Comparison of ENCODE assay signal across 8 cellular contexts in genomic region chr4:100095729-100096595, GRCh38.
DNase-seq lines count a peak whose midpoint lies in the region; ATAC-seq, FAIRE-seq and TF ChIP-seq lines count a peak whose summit lies in the region.

No MANE protein-coding gene starts in this region.

- H3K4me3 ChIP-seq in endothelial cell of umbilical vein (replicated peaks in 1 of 3; ENCODE audit: insufficient read depth in 1 of 3, low read depth in 1 of 3, low read length in 3 of 3): no peak overlapping the region
- no peak overlapping the region for H3K4me3 ChIP-seq in naive thymus-derived CD4-positive, alpha-beta T cell (ENCODE audit: low read length)

- H3K9me1 ChIP-seq in endothelial cell of umbilical vein (replicated peaks; ENCODE audit: control insufficient read depth, extremely low read depth, insufficient read depth, low read length): no peaks in the 10 kb centered on the region

- CTCF ChIA-PET in CD4-positive, alpha-beta T cell (lab: Charles Lee): interaction anchor here (0.6 to 1.9 kb wide), 9 partner anchors 9 to 924 kb away, joined by 3 to 11 read pairs (median 4); partner anchors contain the start of genes H2AZ1 and TRMT10A
- CTCF ChIA-PET in endothelial cell of umbilical vein (lab: Charles Lee): interaction anchor here (0.8 to 1.3 kb wide), 5 partner anchors 11 to 332 kb away, joined by 3 to 5 read pairs (median 3); no protein-coding TSS in a partner anchor
- CTCF ChIA-PET in naive thymus-derived CD4-positive, alpha-beta T cell (lab: Charles Lee): interaction anchor here (0.7 to 2.1 kb wide), 3 partner anchors 287 to 1635 kb away, joined by 5 to 6 read pairs (median 5); no protein-coding TSS in a partner anchor

- no peak overlapping the region for H3K4me2 ChIP-seq in endothelial cell of umbilical vein (ENCODE audit: insufficient read depth, low read length)

- no peak overlapping the region for H3K27ac ChIP-seq in CD4-positive, alpha-beta T cell (ENCODE audit: low read depth, low read length)
- H3K27ac ChIP-seq in endothelial cell of umbilical vein (ENCODE audit: insufficient read depth, low read depth, low read length): no peak overlapping the region
- H3K27ac ChIP-seq in naive thymus-derived CD4-positive, alpha-beta T cell (ENCODE audit: low read depth, low read length): no peak overlapping the region

- H3K4me1 ChIP-seq in endothelial cell of umbilical vein (ENCODE audit: control insufficient read depth, extremely low read depth, insufficient read depth, low read length): peaks cover 3% of the 10 kb centered on the region
- peaks cover 0 to 18% of the 10 kb centered on the region in 2 donors for H3K4me1 ChIP-seq in naive thymus-derived CD4-positive, alpha-beta T cell (ENCODE audit: control insufficient read depth in 2 of 2, insufficient read depth in 2 of 2, low read length in 2 of 2)

- no peaks in the 10 kb centered on the region for H3K27me3 ChIP-seq in CD4-positive, alpha-beta T cell (ENCODE audit: control insufficient read depth, insufficient read depth, low read length)
- H3K27me3 ChIP-seq in endothelial cell of umbilical vein (ENCODE audit: control insufficient read depth in 2 of 2, insufficient read depth in 2 of 2, low read length in 2 of 2): no peaks in the 10 kb centered on the region
- no peaks in the 10 kb centered on the region for H3K27me3 ChIP-seq in naive thymus-derived CD4-positive, alpha-beta T cell (ENCODE audit: control insufficient read depth in 2 of 2, insufficient read depth in 2 of 2, low read length in 2 of 2)

- no peaks in the 10 kb centered on the region for H3K36me3 ChIP-seq in endothelial cell of umbilical vein (ENCODE audit: control insufficient read depth in 2 of 2, extremely low read depth in 1 of 2, insufficient read depth in 2 of 2, low read length in 2 of 2)
- H3K36me3 ChIP-seq in naive thymus-derived CD4-positive, alpha-beta T cell (ENCODE audit: control insufficient read depth in 2 of 3, insufficient read depth in 3 of 3, low read length in 3 of 3): no peaks in the 10 kb centered on the region

- no peaks in the 10 kb centered on the region for H3K9me3 Mint-ChIP-seq in CD4-positive, alpha-beta T cell
- H3K9me3 Mint-ChIP-seq in naive thymus-derived CD4-positive, alpha-beta T cell: no peaks in the 10 kb centered on the region
- H3K9me3 Mint-ChIP-seq in stimulated activated naive CD8-positive, alpha-beta T cell treated with anti-CD3 and anti-CD28 coated beads, Interleukin-15, amount 100 ng/mL, for 72 hours: peaks cover 0 to 6% of the 10 kb centered on the region in 2 donors

- peak; percentile 61 for ATAC-seq in CD4-positive, alpha-beta T cell (ENCODE audit: poor library complexity)
- ATAC-seq in HG03280 (IDR thresholded peaks at IDR 0.05; ENCODE audit: unreplicated experiment): peak; percentile 93
- ATAC-seq in naive thymus-derived CD4-positive, alpha-beta T cell: peak; percentile 57
- peak; percentile 84 for ATAC-seq in stimulated activated naive CD8-positive, alpha-beta T cell treated with anti-CD3 and anti-CD28 coated beads, Interleukin-15, amount 100 ng/mL, for 72 hours

- H3K36me3 Mint-ChIP-seq in CD4-positive, alpha-beta T cell (ENCODE audit: low read depth): no peaks in the 10 kb centered on the region
- peaks cover 0 to 9% (median 0%) of the 10 kb centered on the region in 5 donors for H3K36me3 Mint-ChIP-seq in naive thymus-derived CD4-positive, alpha-beta T cell

- H3K4me1 Mint-ChIP-seq in CD4-positive, alpha-beta T cell (ENCODE audit: low read depth): peaks cover 32% of the 10 kb centered on the region
- H3K4me1 Mint-ChIP-seq in naive thymus-derived CD4-positive, alpha-beta T cell: peaks cover 9 to 64% (median 20%) of the 10 kb centered on the region in 7 donors
- peaks cover 74% of the 10 kb centered on the region for H3K4me1 Mint-ChIP-seq in stimulated activated naive CD8-positive, alpha-beta T cell treated with anti-CD3 and anti-CD28 coated beads, Interleukin-15, amount 100 ng/mL, for 72 hours

- H3K79me2 ChIP-seq in endothelial cell of umbilical vein (ENCODE audit: control insufficient read depth, insufficient read depth, low read length): no peaks in the 10 kb centered on the region

- intact Hi-C loops in CD4-positive, alpha-beta T cell (cut with DNase I, micrococcal nuclease): loop anchor here in 1 of 2 experiments (10.0 kb wide), 3 partner anchors 141 to 531 kb away; partner anchors contain the start of genes H2AZ1, LAMTOR3 and TRMT10A
- intact Hi-C loops in endothelial cell of umbilical vein (cut with micrococcal nuclease): loop anchor here (10.0 kb wide), 2 partner anchors 419 to 1069 kb away; partner anchors contain the start of gene EMCN
- intact Hi-C loops in naive thymus-derived CD4-positive, alpha-beta T cell (cut with micrococcal nuclease): loop anchor here (5.0 to 10.0 kb wide), 11 partner anchors 71 to 1831 kb away; partner anchors contain the start of genes DAPP1 (in 2 of the 2), DDIT4L (in 1 of the 2), EIF4E (in 1 of the 2) and LAMTOR3 (in 1 of the 2)

- no peaks in the 10 kb centered on the region for H3K9me3 ChIP-seq in CD4-positive, alpha-beta T cell (ENCODE audit: control insufficient read depth, low read length)
- H3K9me3 ChIP-seq in endothelial cell of umbilical vein (replicated peaks; ENCODE audit: control insufficient read depth, insufficient read depth, low read length): no peaks in the 10 kb centered on the region
- no peaks in the 10 kb centered on the region for H3K9me3 ChIP-seq in naive thymus-derived CD4-positive, alpha-beta T cell (ENCODE audit: control insufficient read depth in 2 of 3, low read length in 3 of 3)

- dilution Hi-C loops in endothelial cell of umbilical vein (cut with MboI; ENCODE audit: extremely low pct_ligation_motif_present, low sequenced_read_pairs): no loop called here

- H4K20me1 ChIP-seq in endothelial cell of umbilical vein (replicated peaks; ENCODE audit: control insufficient read depth, extremely low read depth, insufficient read depth, low read length): no peaks in the 10 kb centered on the region

- POLR2A ChIA-PET in CD4-positive, alpha-beta T cell (lab: Charles Lee): no interaction called here
- POLR2A ChIA-PET in endothelial cell of umbilical vein (lab: Charles Lee): no interaction called here
- POLR2A ChIA-PET in naive thymus-derived CD4-positive, alpha-beta T cell (lab: Charles Lee): interaction anchor here (0.5 to 0.6 kb wide), 2 partner anchors 280 to 1226 kb away, joined by 3 read pairs; no protein-coding TSS in a partner anchor

- TF ChIP-seq POLR2A in endothelial cell of umbilical vein (IDR thresholded peaks at IDR 0.05; ENCODE audit: low read depth, low read length): no peak

- no peak overlapping the region for H3K4me3 Mint-ChIP-seq in CD4-positive, alpha-beta T cell
- peak overlapping the region in 1 of 10 donors; percentile 59 for H3K4me3 Mint-ChIP-seq in naive thymus-derived CD4-positive, alpha-beta T cell
- peak overlapping the region; percentile 50 to 71 for H3K4me3 Mint-ChIP-seq in stimulated activated naive CD8-positive, alpha-beta T cell treated with anti-CD3 and anti-CD28 coated beads, Interleukin-15, amount 100 ng/mL, for 72 hours

- DNase-seq in CD4-positive, alpha-beta T cell: peak; percentile 17 to 49 (median 30)
- DNase-seq in GM19239 (ENCODE audit: insufficient read length, low spot score) (peak; percentile 17), NCI-H82 (lab: John Stamatoyannopoulos, UW) (peak; percentile 73), endothelial cell of umbilical vein (ENCODE audit: low read depth, low spot score) (peak; percentile 64)
- DNase-seq in activated CD8-positive, alpha-beta memory T cell treated with anti-CD3 and anti-CD28 coated beads for 24 hours: peak; percentile 64
- DNase-seq in naive thymus-derived CD4-positive, alpha-beta T cell: peak in 8 of 9 donors; percentile 14 to 42 (median 30)
- peak; percentile 42 to 62 for DNase-seq in stimulated activated naive CD8-positive, alpha-beta T cell treated with anti-CD3 and anti-CD28 coated beads, Interleukin-15, amount 100 ng/mL, for 72 hours

- peak overlapping the region; percentile 92 for H3K27ac Mint-ChIP-seq in CD4-positive, alpha-beta T cell
- H3K27ac Mint-ChIP-seq in naive thymus-derived CD4-positive, alpha-beta T cell: peak overlapping the region; percentile 16 to 96 (median 86)
- peak overlapping the region; percentile 67 to 91 for H3K27ac Mint-ChIP-seq in stimulated activated naive CD8-positive, alpha-beta T cell treated with anti-CD3 and anti-CD28 coated beads, Interleukin-15, amount 100 ng/mL, for 72 hours

- FAIRE-seq in GM19239 (lab: Jason Lieb, UNC) (peak; percentile 86), endothelial cell of umbilical vein (lab: Jason Lieb, UNC) (peak; percentile 91)

- H3K9ac ChIP-seq in endothelial cell of umbilical vein (replicated peaks; ENCODE audit: extremely low read depth, insufficient read depth, low read length): no peak overlapping the region

- BruUV-seq in endothelial cell of umbilical vein (replicated peaks; lab: Mats Ljungman, UMichigan): no TSS peak

- no peak overlapping the region for H2AFZ ChIP-seq in endothelial cell of umbilical vein (ENCODE audit: low read depth, low read length)

- peak; percentile 76 for TF ChIP-seq CTCF in CD4-positive, alpha-beta T cell (IDR thresholded peaks at IDR 0.05)
- TF ChIP-seq CTCF in endothelial cell of umbilical vein (IDR thresholded peaks at IDR 0.05; ENCODE audit: extremely low read depth in 1 of 2, insufficient read depth in 1 of 2, low read depth in 1 of 2, low read length in 2 of 2): peak; percentile 72 to 78

- no peaks in the 10 kb centered on the region for H3K27me3 Mint-ChIP-seq in CD4-positive, alpha-beta T cell
- H3K27me3 Mint-ChIP-seq in naive thymus-derived CD4-positive, alpha-beta T cell: no peaks in the 10 kb centered on the region
- H3K27me3 Mint-ChIP-seq in stimulated activated naive CD8-positive, alpha-beta T cell treated with anti-CD3 and anti-CD28 coated beads, Interleukin-15, amount 100 ng/mL, for 72 hours: no peaks in the 10 kb centered on the region

TF ChIP-seq in endothelial cell of umbilical vein, 7 proteins besides CTCF, POLR2A, EP300 and RAD21:
- no peak for TF ChIP-seq POLR2AphosphoS5 (IDR thresholded peaks at IDR 0.05; ENCODE audit: insufficient read depth, low read depth, low read length)
- peak; percentile 85 for TF ChIP-seq FOS (IDR thresholded peaks at IDR 0.05; ENCODE audit: borderline replicate concordance, insufficient read depth, low read length)
TF ChIP-seq in endothelial cell of umbilical vein: peak in this region for 1.

Comparison
In these comparisons a context has a peak if more than half of its experiments do, and no peak if none do; other contexts are left out.
1. DNase-seq: peak in every context shown above with its lines; median percentile 73 in NCI-H82; 64 in activated CD8-positive, alpha-beta memory T cell treated with anti-CD3 and anti-CD28 coated beads for 24 hours; 64 in endothelial cell of umbilical vein; 52 in stimulated activated naive CD8-positive, alpha-beta T cell treated with anti-CD3 and anti-CD28 coated beads, Interleukin-15, amount 100 ng/mL, for 72 hours; 30 in CD4-positive, alpha-beta T cell; 30 in naive thymus-derived CD4-positive, alpha-beta T cell; 17 in GM19239.